ENCODE assay signal across 1 cellular context in genomic region chr14:23468704-23469126, GRCh38.
A peak's percentile ranks its signal among the peaks of the same experiment; 100 is the strongest.
TF ChIP-seq lines count a peak whose summit lies in the region.

No MANE protein-coding gene starts in this region.

TF ChIP-seq in H1, 55 proteins besides CTCF, POLR2A, EP300 and RAD21 (continued from another document):
- peak; percentile 55; the same call in 1 of the 2 replicates for TF ChIP-seq PHF8 (conservative IDR thresholded peaks at IDR 0.05; ENCODE audit: low read depth, low read length)
